In genomic region chr16:29182501-29182900, GRCh38 we compare ENCODE assay signal across 1 cellular context.
TF ChIP-seq lines count a peak whose summit lies in the region.

No MANE protein-coding gene starts in this region.

TF ChIP-seq in GM23338, 12 proteins besides CTCF, POLR2A, EP300 and RAD21 (continued from another document):
- no peak for TF ChIP-seq REST (IDR thresholded peaks at IDR 0.05; ENCODE audit: unreplicated experiment)
- TF ChIP-seq POLR2AphosphoS5 (IDR thresholded peaks at IDR 0.05; ENCODE audit: low read depth) = no peak
- TF ChIP-seq CREB1 (CRISPR knock-in tag; IDR thresholded peaks at IDR 0.05; ENCODE audit: low read depth) = no peak
- no peak for TF ChIP-seq ZNF114 (CRISPR knock-in tag; IDR thresholded peaks at IDR 0.05)
- no peak for TF ChIP-seq JUNB (IDR thresholded peaks at IDR 0.05; ENCODE audit: unreplicated experiment)
- TF ChIP-seq EZH2 (IDR thresholded peaks at IDR 0.05; ENCODE audit: low read depth, unreplicated experiment) = no peak
- TF ChIP-seq ZNF331 (CRISPR knock-in tag; IDR thresholded peaks at IDR 0.05; ENCODE audit: low read depth) = no peak
- TF ChIP-seq, protein P1, sequence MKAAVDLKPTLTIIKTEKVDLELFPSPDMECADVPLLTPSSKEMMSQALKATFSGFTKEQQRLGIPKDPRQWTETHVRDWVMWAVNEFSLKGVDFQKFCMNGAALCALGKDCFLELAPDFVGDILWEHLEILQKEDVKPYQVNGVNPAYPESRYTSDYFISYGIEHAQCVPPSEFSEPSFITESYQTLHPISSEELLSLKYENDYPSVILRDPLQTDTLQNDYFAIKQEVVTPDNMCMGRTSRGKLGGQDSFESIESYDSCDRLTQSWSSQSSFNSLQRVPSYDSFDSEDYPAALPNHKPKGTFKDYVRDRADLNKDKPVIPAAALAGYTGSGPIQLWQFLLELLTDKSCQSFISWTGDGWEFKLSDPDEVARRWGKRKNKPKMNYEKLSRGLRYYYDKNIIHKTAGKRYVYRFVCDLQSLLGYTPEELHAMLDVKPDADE (IDR thresholded peaks at IDR 0.05) = no peak
